ENCODE assay signal across 12 cellular contexts in the genomic region with DNA sequence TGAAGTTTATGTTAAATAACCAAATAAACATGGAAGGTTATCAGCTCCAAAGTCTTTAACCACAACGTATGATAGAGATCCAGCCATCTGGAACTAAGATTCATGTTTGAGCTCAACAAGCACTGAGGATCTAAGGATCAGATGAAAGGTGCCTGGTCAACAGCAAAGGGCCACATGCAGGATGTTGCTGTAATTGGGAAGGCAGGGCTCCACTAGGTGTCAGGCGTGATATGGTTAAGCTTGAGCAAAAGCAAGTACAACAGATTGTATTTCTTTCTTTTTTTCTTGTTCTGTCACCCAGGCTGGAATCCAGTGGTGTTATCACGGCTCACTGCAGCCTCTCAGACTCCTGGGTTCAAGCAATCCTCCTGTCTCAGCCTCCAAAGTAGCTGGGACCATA. TPM values are rescaled to one million over a fixed set of nuclear protein-coding genes. Genes with fewer than 3 reads are reported as not detected.
DNase-seq lines count a peak whose midpoint lies in the region; FAIRE-seq and TF ChIP-seq lines count a peak whose summit lies in the region.
"Had no signal": no experiment of that assay in that cellular context is flagged by ENCODE, and none has a peak within 500 bp of the region (broad histone marks: within the 10 kb centered on the region; RNA-seq: fewer than 3 reads in every experiment).

No MANE protein-coding gene starts in this region.

- H3K4me1 Mint-ChIP-seq in mesothelial cell of epicardium, result no peaks in the 10 kb centered on the region

- DNase-seq in GM12865 (ENCODE audit: low read depth) (peak; percentile 44), Kasumi-1 (lab: John Stamatoyannopoulos, UW) (peak; percentile 15 to 27), cerebellar cortex (ENCODE audit: low spot score) (peak; percentile 26), mesothelial cell of epicardium (ENCODE audit: low spot score in 2 of 2, unreplicated experiment in 2 of 2) (no peak), GM12891 (ENCODE audit: insufficient read length, low spot score) (no peak), NCI-H1105 (lab: John Stamatoyannopoulos, UW) (no peak), NCI-H2029 treated with DMSO at 0.1 percent for 48 hours (lab: John Stamatoyannopoulos, UW) (no peak)
- DNase-seq: activated CD8-positive, alpha-beta memory T cell treated with anti-CD3 and anti-CD28 coated beads for 24 hours; MG63; stimulated activated CD4-positive, alpha-beta T cell treated with anti-CD3 and anti-CD28 coated beads, Interleukin-4, amount 100 ng/mL, for 1 hour; tibial artery had no signal

- H3K4me3 ChIP-seq in GM12865 (ENCODE audit: low read depth, low read length), result no peak overlapping the region
- H3K4me3 ChIP-seq: MG63, tibial artery had no signal

- H3K9me3 Mint-ChIP-seq in mesothelial cell of epicardium, result peaks cover 10% of the 10 kb centered on the region

- peaks cover 32% of the 10 kb centered on the region for H3K36me3 Mint-ChIP-seq in mesothelial cell of epicardium

- H3K27me3 Mint-ChIP-seq in mesothelial cell of epicardium (ENCODE audit: low read depth), result no peaks in the 10 kb centered on the region

- peak; percentile 8 for TF ChIP-seq CTCF in GM12865 (IDR thresholded peaks at IDR 0.05; ENCODE audit: insufficient read depth, low read depth, low read length, missing control alignments)
- TF ChIP-seq CTCF in mesothelial cell of epicardium (IDR thresholded peaks at IDR 0.05; ENCODE audit: unreplicated experiment), result no peak

- H3K4me3 Mint-ChIP-seq in mesothelial cell of epicardium, result no peak overlapping the region

- no peak for TF ChIP-seq POLR2A in GM12891 (IDR thresholded peaks at IDR 0.05; ENCODE audit: low read depth, low read length)

- H3K27ac Mint-ChIP-seq in mesothelial cell of epicardium, result peak overlapping the region; percentile 30

- no peak for FAIRE-seq in GM12891 (lab: Jason Lieb, UNC)

TF ChIP-seq in GM12891, 5 proteins besides CTCF, POLR2A, EP300 and RAD21:
- no peak for TF ChIP-seq TAF1 (IDR thresholded peaks at IDR 0.05; ENCODE audit: low read depth, low read length)
- TF ChIP-seq SPI1 (IDR thresholded peaks at IDR 0.05; ENCODE audit: low read depth, low read length), result no peak
- TF ChIP-seq POLR2AphosphoS5 (IDR thresholded peaks at IDR 0.05; ENCODE audit: low read depth, low read length), result no peak
- no peak for TF ChIP-seq PAX5 (IDR thresholded peaks at IDR 0.05; ENCODE audit: insufficient read depth, low read length, severe bottlenecking)
- TF ChIP-seq POU2F2 (IDR thresholded peaks at IDR 0.05; ENCODE audit: low read depth, low read length), result no peak

RNA-seq across cellular contexts. Expression of a gene that starts 12.0 kb away (rescaled TPM):
- 52.7 to 58.0 TPM (median 57.7 TPM) in 3 replicates for total RNA-seq in mesothelial cell of epicardium
- polyA plus RNA-seq in GM12891 (2012; ENCODE audit: low read depth, missing spikeins), result 36.6 TPM

RNA-seq across cellular contexts. Expression of a gene that starts 50.9 kb away (rescaled TPM):
- 0.11 to 0.20 TPM (median 0.16 TPM) in 3 replicates for total RNA-seq in mesothelial cell of epicardium
- 2.2 TPM for polyA plus RNA-seq in GM12891 (2012; ENCODE audit: low read depth, missing spikeins)
- polyA plus RNA-seq: neural cell had no signal

Comparison
In these comparisons a context has a peak if more than half of its experiments do, and no peak if none do; other contexts are left out.
1. DNase-seq: peak in GM12865 (single experiment), Kasumi-1 (2 of 2) and cerebellar cortex (single experiment); none in mesothelial cell of epicardium (0 of 2), GM12891 (single experiment), NCI-H1105 (single experiment) and NCI-H2029 treated with DMSO at 0.1 percent for 48 hours (single experiment).